In genomic region chr2:234003972-234004617, GRCh38 we compare ENCODE assay signal across 9 cellular contexts.
DNase-seq lines count a peak whose midpoint lies in the region; ATAC-seq and TF ChIP-seq lines count a peak whose summit lies in the region.
"Had no signal": no experiment of that assay in that cellular context is flagged by ENCODE, and none has a peak within 500 bp of the region (broad histone marks: within the 10 kb centered on the region; RNA-seq: fewer than 3 reads in every experiment).

No MANE protein-coding gene starts in this region.

- H3K27ac ChIP-seq in WERI-Rb-1: no peak overlapping the region

- DNase-seq in GM03348 (ENCODE audit: low spot score): peak; percentile 88
- DNase-seq in NCI-H1436 treated with DMSO at 0.1 percent for 48 hours (lab: John Stamatoyannopoulos, UW): peak; percentile 11
- DNase-seq in astrocyte of the spinal cord (ENCODE audit: low read depth, low spot score): peak; percentile 97
- peak; percentile 79 for DNase-seq in non-pigmented ciliary epithelial cell (ENCODE audit: low read depth)
- no peak for DNase-seq in WERI-Rb-1
- no peak for DNase-seq in DMS53 (lab: John Stamatoyannopoulos, UW)
- DNase-seq: cortex of kidney had no signal

- ATAC-seq in HG03432 (IDR thresholded peaks at IDR 0.05; ENCODE audit: unreplicated experiment): no peak
- ATAC-seq: right cardiac atrium had no signal

- in situ Hi-C loops in astrocyte of the spinal cord (cut with HindIII; ENCODE audit: low sequenced_read_pairs): no loop called here

- H3K9me3 ChIP-seq in WERI-Rb-1 (ENCODE audit: severe bottlenecking): no peaks in the 10 kb centered on the region

- no peak for TF ChIP-seq CTCF in astrocyte of the spinal cord (IDR thresholded peaks at IDR 0.05; ENCODE audit: low read depth, low read length)
- no peak for TF ChIP-seq CTCF in WERI-Rb-1 (IDR thresholded peaks at IDR 0.05; ENCODE audit: low read depth, low read length)

- H3K27me3 ChIP-seq in WERI-Rb-1 (ENCODE audit: insufficient read depth, low read depth, severe bottlenecking): no peaks in the 10 kb centered on the region

- no peaks in the 10 kb centered on the region for H3K36me3 ChIP-seq in WERI-Rb-1

- no peak overlapping the region for H3K4me3 ChIP-seq in astrocyte of the spinal cord (ENCODE audit: low read depth, low read length)
- H3K4me3 ChIP-seq in WERI-Rb-1 (ENCODE audit: low read depth, low read length): no peak overlapping the region

Comparison
In these comparisons a context has a peak if more than half of its experiments do, and no peak if none do; other contexts are left out.
1. DNase-seq: peak in GM03348 (single experiment), NCI-H1436 treated with DMSO at 0.1 percent for 48 hours (single experiment), astrocyte of the spinal cord (single experiment) and non-pigmented ciliary epithelial cell (single experiment); none in WERI-Rb-1 (single experiment) and DMS53 (single experiment).